Comparison of ENCODE assay signal across 12 cellular contexts in genomic region chr3:32413845-32414526, GRCh38. TPM values are rescaled to one million over a fixed set of nuclear protein-coding genes. Genes with fewer than 3 reads are reported as not detected.
DNase-seq lines count a peak whose midpoint lies in the region; ATAC-seq, FAIRE-seq and TF ChIP-seq lines count a peak whose summit lies in the region.
"Had no signal": no experiment of that assay in that cellular context is flagged by ENCODE, and none has a peak within 500 bp of the region (broad histone marks: within the 10 kb centered on the region; RNA-seq: fewer than 3 reads in every experiment).

No MANE protein-coding gene starts in this region.

- H3K79me2 ChIP-seq in astrocyte (ENCODE audit: insufficient read depth, low read length), result peaks cover 34% of the 10 kb centered on the region

- H3K4me1 ChIP-seq in HUES64 (ENCODE audit: insufficient read depth, low read length) (peaks cover 36% of the 10 kb centered on the region), astrocyte (ENCODE audit: insufficient read depth, low read length) (peaks cover 14% of the 10 kb centered on the region), small intestine (ENCODE audit: control insufficient read depth in 2 of 2, insufficient read depth in 1 of 2, low read depth in 1 of 2, low read length in 1 of 2) (no peaks in the 10 kb centered on the region)

- intact Hi-C loops in natural killer cell (cut with micrococcal nuclease), result no loop called here

- H3K27ac ChIP-seq in HUES64 (ENCODE audit: low read depth, low read length) (peak overlapping the region; percentile 61; the same call in 1 of the 2 replicates), astrocyte (ENCODE audit: low read depth, low read length) (no peak overlapping the region), small intestine (ENCODE audit: low read depth in 1 of 2, low read length in 1 of 2) (no peak overlapping the region)

- no peaks in the 10 kb centered on the region for H3K36me3 ChIP-seq in HUES64 (ENCODE audit: insufficient read depth, low read length)
- H3K36me3 ChIP-seq in astrocyte (ENCODE audit: insufficient read depth, low read length), result no peaks in the 10 kb centered on the region
- no peaks in the 10 kb centered on the region for H3K36me3 ChIP-seq in small intestine (ENCODE audit: control insufficient read depth in 2 of 2, insufficient read depth in 2 of 2, low read length in 2 of 2)

- H3K27ac Mint-ChIP-seq in T-helper 1 cell treated with Interleukin-12 subunit alpha and Interleukin-12 subunit beta and Interleukin-4 antibody, amounts not matched to agents 30 μg/mL and 1 μg/mL, for 36 hours, result peak overlapping the region; percentile 90
- H3K27ac Mint-ChIP-seq in astrocyte (ENCODE audit: unreplicated experiment), result no peak overlapping the region
- peak overlapping the region; percentile 81 to 83 for H3K27ac Mint-ChIP-seq in natural killer cell

- ATAC-seq in natural killer cell, result peak in 2 of 3 donors; percentile 24 to 43

- H3K36me3 Mint-ChIP-seq in T-helper 1 cell treated with Interleukin-12 subunit alpha and Interleukin-12 subunit beta and Interleukin-4 antibody, amounts not matched to agents 30 μg/mL and 1 μg/mL, for 36 hours (ENCODE audit: low read depth), result peaks cover 32% of the 10 kb centered on the region
- H3K36me3 Mint-ChIP-seq in astrocyte (ENCODE audit: low read depth, unreplicated experiment), result peaks cover 5% of the 10 kb centered on the region
- H3K36me3 Mint-ChIP-seq in natural killer cell, result no peaks in the 10 kb centered on the region

- H4K20me1 ChIP-seq in astrocyte (ENCODE audit: insufficient read depth, low read length), result no peaks in the 10 kb centered on the region

- H3K9me3 ChIP-seq in HUES64 (ENCODE audit: insufficient read depth, low read depth, low read length) (0 out of 2 replicates have a peak, but pooled peaks cover under 1% of the 10 kb centered on the region), astrocyte (ENCODE audit: insufficient read depth, low read depth, low read length) (no peaks in the 10 kb centered on the region), small intestine (ENCODE audit: control insufficient read depth, low read depth) (no peaks in the 10 kb centered on the region)

- H3K9me3 Mint-ChIP-seq in T-helper 1 cell treated with Interleukin-12 subunit alpha and Interleukin-12 subunit beta and Interleukin-4 antibody, amounts not matched to agents 30 μg/mL and 1 μg/mL, for 36 hours, result no peaks in the 10 kb centered on the region
- H3K9me3 Mint-ChIP-seq in astrocyte (ENCODE audit: unreplicated experiment), result no peaks in the 10 kb centered on the region
- H3K9me3 Mint-ChIP-seq in natural killer cell, result no peaks in the 10 kb centered on the region

- H3K27me3 Mint-ChIP-seq in T-helper 1 cell treated with Interleukin-12 subunit alpha and Interleukin-12 subunit beta and Interleukin-4 antibody, amounts not matched to agents 30 μg/mL and 1 μg/mL, for 36 hours (ENCODE audit: low read depth), result no peaks in the 10 kb centered on the region
- no peaks in the 10 kb centered on the region for H3K27me3 Mint-ChIP-seq in astrocyte (ENCODE audit: low read depth, unreplicated experiment)
- H3K27me3 Mint-ChIP-seq in natural killer cell (ENCODE audit: low read depth in 2 of 2), result no peaks in the 10 kb centered on the region

- no peak overlapping the region for H3K9ac ChIP-seq in HUES64 (ENCODE audit: low read depth, low read length)
- no peak overlapping the region for H3K9ac ChIP-seq in astrocyte (ENCODE audit: low read length)

- H3K4me1 Mint-ChIP-seq in T-helper 1 cell treated with Interleukin-12 subunit alpha and Interleukin-12 subunit beta and Interleukin-4 antibody, amounts not matched to agents 30 μg/mL and 1 μg/mL, for 36 hours (ENCODE audit: low read depth), result peaks cover 56% of the 10 kb centered on the region
- peaks cover 8% of the 10 kb centered on the region for H3K4me1 Mint-ChIP-seq in astrocyte (ENCODE audit: low read depth, unreplicated experiment)
- H3K4me1 Mint-ChIP-seq in natural killer cell, result peaks cover 23 to 25% of the 10 kb centered on the region in 2 donors

- no peak overlapping the region for H2AFZ ChIP-seq in astrocyte (ENCODE audit: low read depth, low read length)

- no peak for TF ChIP-seq CTCF in astrocyte (IDR thresholded peaks at IDR 0.05; ENCODE audit: insufficient read depth, low read depth, low read length)
- no peak for TF ChIP-seq CTCF in natural killer cell (IDR thresholded peaks at IDR 0.05)

- 71% methylated on average over 10 of the region's 10 CpGs for WGBS in HUES64
- 86 to 91% (median 87%) methylated on average over 9 to 10 of the region's 10 CpGs for WGBS in small intestine, 3 donors

- H3K4me3 ChIP-seq in HUES64 (ENCODE audit: low read length), result no peak overlapping the region
- H3K4me3 ChIP-seq in astrocyte (ENCODE audit: insufficient read depth, low read depth, low read length), result no peak overlapping the region
- H3K4me3 ChIP-seq in small intestine (ENCODE audit: low read depth in 1 of 2, low read length in 2 of 2), result no peak overlapping the region

- H3K27me3 ChIP-seq in HUES64 (ENCODE audit: insufficient read depth, low read length) (no peaks in the 10 kb centered on the region), astrocyte (ENCODE audit: insufficient read depth, low read length) (no peaks in the 10 kb centered on the region), small intestine (ENCODE audit: control insufficient read depth in 2 of 2, insufficient read depth in 2 of 2, low read length in 2 of 2) (no peaks in the 10 kb centered on the region)

- DNase-seq in T-helper 1 cell (no peak), astrocyte (ENCODE audit: low read depth) (no peak), natural killer cell (no peak), NCI-H1930 (lab: John Stamatoyannopoulos, UW) (no peak), small intestine (no peak), glomerular visceral epithelial cell (ENCODE audit: extremely low spot score) (no peak)
- DNase-seq: hippocampal formation, KBM-7, NCI-H2171 treated with DMSO at 0.1 percent for 48 hours, RPMI8226 had no signal

- peak overlapping the region; percentile 27 for H3K4me3 Mint-ChIP-seq in T-helper 1 cell treated with Interleukin-12 subunit alpha and Interleukin-12 subunit beta and Interleukin-4 antibody, amounts not matched to agents 30 μg/mL and 1 μg/mL, for 36 hours
- no peak overlapping the region for H3K4me3 Mint-ChIP-seq in astrocyte (ENCODE audit: unreplicated experiment)
- H3K4me3 Mint-ChIP-seq in natural killer cell, result peak overlapping the region; percentile 78

- H3K4me2 ChIP-seq in astrocyte (ENCODE audit: low read length), result peak overlapping the region; percentile 53

- FAIRE-seq in astrocyte (lab: Jason Lieb, UNC) (no peak), small intestine (lab: Jason Lieb, UNC) (no peak)

RNA-seq across cellular contexts. Expression of gene CMTM7, which starts 22.3 kb away (rescaled TPM):
- polyA plus RNA-seq in HUES64 (2013, experiment 1 of 2), result 28.0 TPM
- 38.2 TPM for polyA plus RNA-seq in HUES64 (2013, experiment 2 of 2)
- total RNA-seq in astrocyte (19.7 and 23.9 TPM in 2 replicates), natural killer cell (10 to 100 TPM in 2 of 3 donors, 1 to 10 TPM in 1; 4.1 to 16.7 (median 12.8) TPM)
- polyA plus RNA-seq in small intestine, result 1 to 10 TPM; 2.0 to 5.6 (median 3.5) TPM
